Comparison of ENCODE assay signal across 23 cellular contexts in genomic region chr2:235085476-235085875, GRCh38.
"Had no signal": no experiment of that assay in that cellular context is flagged by ENCODE, and none has a peak within 500 bp of the region (broad histone marks: within the 10 kb centered on the region; RNA-seq: fewer than 3 reads in every experiment).

No MANE protein-coding gene starts in this region.

- H3K27me3 ChIP-seq: brain microvascular endothelial cell, heart right ventricle, right lobe of liver, testis, transverse colon had no signal

- DNase-seq: activated CD4-positive, alpha-beta T cell treated with anti-CD3 and anti-CD28 coated beads for 4 hours; activated CD4-positive, alpha-beta T cell treated with anti-CD3 and anti-CD28 coated beads, Interleukin-2, amount 50 U/mL, for 4 hours; activated effector memory CD4-positive, alpha-beta T cell treated with anti-CD3 and anti-CD28 coated beads, Interleukin-2, amount 50 U/mL, for 16 hours; activated naive CD4-positive, alpha-beta T cell treated with anti-CD3 and anti-CD28 coated beads for 36 hours; activated naive CD8-positive, alpha-beta T cell treated with anti-CD3 and anti-CD28 coated beads for 36 hours; brain microvascular endothelial cell; caudate nucleus; effector memory CD8-positive, alpha-beta T cell; foreskin melanocyte; heart right ventricle; left ventricle myocardium inferior; right lobe of liver; stimulated activated CD4-positive, alpha-beta T cell treated with anti-CD3 and anti-CD28 coated beads, Interleukin-12 subunit alpha, Interleukin-12 subunit beta, amount 100 ng/mL, for 4 hours; stimulated activated CD4-positive, alpha-beta T cell treated with anti-CD3 and anti-CD28 coated beads, Interleukin-4, amount 100 ng/mL, for 1 hour; stimulated activated naive CD8-positive, alpha-beta T cell treated with anti-CD3 and anti-CD28 coated beads, Interleukin-15, Interleukin-2, amounts not matched to agents 100 U/mL and 50 U/mL, for 24 hours; SW 1271; T-helper 9 cell; testis; transverse colon had no signal

- H3K4me3 ChIP-seq: heart right ventricle, left ventricle myocardium inferior, lung, right lobe of liver, skin epidermis, testis, transverse colon had no signal

- H3K36me3 ChIP-seq: brain microvascular endothelial cell, heart right ventricle, left ventricle myocardium inferior, neutrophil, right lobe of liver, transverse colon had no signal

- H3K4me1 ChIP-seq: right lobe of liver had no signal

- H3K27ac ChIP-seq: brain microvascular endothelial cell, heart right ventricle, left ventricle myocardium inferior, neutrophil, right lobe of liver, skin epidermis, testis, transverse colon, VCaP had no signal

- H3K9me3 ChIP-seq: neutrophil, right lobe of liver, testis, transverse colon had no signal
